In the genomic region with DNA sequence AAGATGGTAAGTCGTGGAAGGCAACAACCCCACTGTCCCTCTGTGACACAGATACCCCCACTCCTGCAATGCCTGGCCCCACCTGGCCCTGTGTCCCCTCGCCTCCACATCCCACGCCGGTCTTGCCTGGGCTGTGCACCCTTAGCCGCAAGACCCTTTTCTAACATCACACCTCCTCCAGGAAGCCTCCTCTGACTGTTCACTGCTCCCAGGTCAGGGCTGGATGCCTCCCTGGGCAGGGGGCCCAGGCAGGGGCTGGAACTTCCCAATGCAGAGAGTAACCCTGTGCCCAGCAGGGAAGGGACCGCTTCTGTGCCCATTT, we compare ENCODE assay signal across 19 cellular contexts. TPM values are rescaled to one million over a fixed set of nuclear protein-coding genes. Genes with fewer than 3 reads are reported as not detected.
DNase-seq lines count a peak whose midpoint lies in the region; ATAC-seq and TF ChIP-seq lines count a peak whose summit lies in the region.
"Had no signal": no experiment of that assay in that cellular context is flagged by ENCODE, and none has a peak within 500 bp of the region (broad histone marks: within the 10 kb centered on the region; RNA-seq: fewer than 3 reads in every experiment).

No MANE protein-coding gene starts in this region.

- H3K27me3 ChIP-seq in PC-3 (ENCODE audit: low read length) (peaks cover 30% of the 10 kb centered on the region), neural progenitor cell (no peaks in the 10 kb centered on the region), SJCRH30 (peaks cover 25% of the 10 kb centered on the region)

- no peaks in the 10 kb centered on the region for H4K20me1 ChIP-seq in PC-3 (ENCODE audit: low read length)
- peaks cover 2% of the 10 kb centered on the region for H4K20me1 ChIP-seq in neural progenitor cell (ENCODE audit: low read depth)

- H3K4me2 ChIP-seq in PC-3 (ENCODE audit: low read length) (peak overlapping the region; percentile 86; the same call in 1 of the 2 replicates), neural progenitor cell (peak overlapping the region; percentile 89)

- peaks cover 3% of the 10 kb centered on the region for H3K4me1 Mint-ChIP-seq in glutamatergic neuron (ENCODE audit: low read depth, unreplicated experiment)
- peaks cover 22% of the 10 kb centered on the region for H3K4me1 Mint-ChIP-seq in neural progenitor cell

- H3K4me3 Mint-ChIP-seq in glutamatergic neuron (ENCODE audit: unreplicated experiment): peak overlapping the region; percentile 74
- peak overlapping the region; percentile 87 for H3K4me3 Mint-ChIP-seq in neural progenitor cell

- H3K9me3 ChIP-seq in PC-3 (ENCODE audit: low read length): no peaks in the 10 kb centered on the region
- no peaks in the 10 kb centered on the region for H3K9me3 ChIP-seq in neural progenitor cell (ENCODE audit: low read depth)
- H3K9me3 ChIP-seq in SJCRH30 (replicated peaks): no peaks in the 10 kb centered on the region
- H3K9me3 ChIP-seq: BLaER1 had no signal

- H3K27ac Mint-ChIP-seq in glutamatergic neuron (ENCODE audit: unreplicated experiment): peak overlapping the region; percentile 29
- peak overlapping the region; percentile 42 for H3K27ac Mint-ChIP-seq in neural progenitor cell

- peaks cover 4% of the 10 kb centered on the region for H3F3A ChIP-seq in PC-3 (ENCODE audit: low read length, unreplicated experiment)
- peaks cover 18% of the 10 kb centered on the region for H3F3A ChIP-seq in neural progenitor cell (ENCODE audit: low read depth)

- POLR2A ChIA-PET in PC-3 (lab: Charles Lee; ENCODE audit: unreplicated experiment): no interaction called here

- H3K4me3 ChIP-seq in PC-3 (ENCODE audit: low read length) (no peak overlapping the region), neural progenitor cell (peak overlapping the region; percentile 90), SJCRH30 (no peak overlapping the region)

- no peak for ATAC-seq in PC-3
- no peak for ATAC-seq in HG03457 (IDR thresholded peaks at IDR 0.05; ENCODE audit: unreplicated experiment)
- ATAC-seq: Right ventricle myocardium inferior had no signal

- H3K27me3 Mint-ChIP-seq in glutamatergic neuron (ENCODE audit: unreplicated experiment) (peaks cover 10% of the 10 kb centered on the region), neural progenitor cell (ENCODE audit: insufficient read depth, low read depth) (peaks cover 15% of the 10 kb centered on the region)

- intact Hi-C loops in PC-3 (cut with micrococcal nuclease): no loop called here

- H3K36me3 Mint-ChIP-seq in glutamatergic neuron (ENCODE audit: unreplicated experiment) (no peaks in the 10 kb centered on the region), neural progenitor cell (no peaks in the 10 kb centered on the region)

- CTCF ChIA-PET in PC-3 (lab: Charles Lee): no interaction called here

- no peaks in the 10 kb centered on the region for H3K36me3 ChIP-seq in PC-3 (ENCODE audit: low read depth, low read length)
- H3K36me3 ChIP-seq in neural progenitor cell: no peaks in the 10 kb centered on the region
- no peaks in the 10 kb centered on the region for H3K36me3 ChIP-seq in SJCRH30
- H3K36me3 ChIP-seq: BLaER1 had no signal

- H3K9ac ChIP-seq in PC-3 (ENCODE audit: low read length) (no peak overlapping the region), neural progenitor cell (no peak overlapping the region)
- H3K9ac ChIP-seq: BLaER1 had no signal

- BruUV-seq in PC-3 (replicated peaks; lab: Mats Ljungman, UMichigan): no TSS peak

- H2AFZ ChIP-seq in PC-3 (ENCODE audit: low read length): no peak overlapping the region
- H2AFZ ChIP-seq in neural progenitor cell (replicated peaks): no peak overlapping the region

- H3K9me2 ChIP-seq in PC-3 (replicated peaks; ENCODE audit: low read length): no peaks in the 10 kb centered on the region

- no peaks in the 10 kb centered on the region for H3K79me2 ChIP-seq in PC-3 (ENCODE audit: low read length)
- peaks cover 15% of the 10 kb centered on the region for H3K79me2 ChIP-seq in neural progenitor cell (ENCODE audit: low read depth)

- H3K27ac ChIP-seq in PC-3 (ENCODE audit: low read length) (no peak overlapping the region), neural progenitor cell (no peak overlapping the region), SJCRH30 (no peak overlapping the region)
- H3K27ac ChIP-seq: BLaER1 had no signal

- TF ChIP-seq CTCF in PC-3 (conservative IDR thresholded peaks at IDR 0.05; ENCODE audit: low read depth, low read length): no peak
- no peak for TF ChIP-seq CTCF in glutamatergic neuron (IDR thresholded peaks at IDR 0.05; ENCODE audit: partially characterized antibody, unreplicated experiment)
- no peak for TF ChIP-seq CTCF in neural progenitor cell (IDR thresholded peaks at IDR 0.05)

- DNase-seq in D341Med (ENCODE audit: low spot score) (peak; percentile 15), PC-3 (no peak), glutamatergic neuron (no peak), neural progenitor cell (ENCODE audit: low spot score) (no peak), SJCRH30 (no peak), AML-193 (lab: John Stamatoyannopoulos, UW) (no peak)
- DNase-seq: activated CD4-positive, alpha-beta T cell treated with anti-CD3 and anti-CD28 coated beads, Interleukin-2, amount 50 U/mL, for 1 hour; activated effector memory CD4-positive, alpha-beta T cell treated with anti-CD3 and anti-CD28 coated beads, Interleukin-2, amount 50 U/mL, for 16 hours; foreskin fibroblast; midbrain; MM.1S; NCI-H2081; T-helper 9 cell had no signal

- H3K4me1 ChIP-seq in PC-3 (ENCODE audit: insufficient read depth, low read length) (peaks cover 10% of the 10 kb centered on the region), neural progenitor cell (peaks cover 15% of the 10 kb centered on the region), SJCRH30 (no peaks in the 10 kb centered on the region)

- H3K9me3 Mint-ChIP-seq in glutamatergic neuron (ENCODE audit: unreplicated experiment) (peaks cover 12% of the 10 kb centered on the region), neural progenitor cell (no peaks in the 10 kb centered on the region)

RNA-seq across cellular contexts. Expression of a gene that starts 1.3 kb away (rescaled TPM):
- under 0.01 TPM in 2 replicates for total RNA-seq in PC-3 (2014; rRNA removed)
- 18.3 TPM for total RNA-seq in glutamatergic neuron (ENCODE audit: unreplicated experiment)
- total RNA-seq in neural progenitor cell (ENCODE audit: low replicate concordance): 23.0 and 33.0 TPM in 2 replicates
- total RNA-seq in SJCRH30 (2014; rRNA removed; shearing (Covaris generic)): 0.02 TPM in 1 of 2 replicates, not detected in the other
- total RNA-seq: bronchial epithelial cell, Daoy, pulmonary artery endothelial cell, Right ventricle myocardium inferior had no signal

Comparison
In these comparisons a context has a peak if more than half of its experiments do, and no peak if none do; other contexts are left out.
1. RNA of a gene that starts 1.3 kb away (total RNA-seq): 23.0 to 33.0 TPM in neural progenitor cell and 18.3 TPM in glutamatergic neuron (single experiment); 0.02 TPM in SJCRH30 and under 0.01 TPM in PC-3; every median in the first group is over 10 times any median in the second.